ENCODE assay signal across 27 cellular contexts in the genomic region with DNA sequence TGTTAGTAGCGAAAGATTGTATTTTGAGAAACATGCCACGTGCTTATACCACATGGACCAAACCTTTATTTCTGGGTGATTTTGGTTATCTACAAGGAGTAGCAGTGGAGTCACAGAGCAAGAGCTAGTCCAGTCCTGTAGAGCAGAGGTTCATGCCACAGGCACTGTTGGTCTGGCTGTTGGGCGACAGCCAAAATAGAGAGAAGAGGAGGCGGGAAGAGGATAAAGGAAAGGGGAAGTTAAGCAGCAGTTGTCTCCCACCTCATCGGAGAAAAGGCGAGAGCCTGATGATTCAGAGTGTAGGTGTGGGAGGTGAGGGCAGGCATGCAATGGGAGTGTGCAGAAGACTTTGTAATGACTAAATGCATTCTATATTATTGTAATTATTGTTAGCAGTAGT.
DNase-seq lines count a peak whose midpoint lies in the region; ATAC-seq and TF ChIP-seq lines count a peak whose summit lies in the region.
"Had no signal": no experiment of that assay in that cellular context is flagged by ENCODE, and none has a peak within 500 bp of the region (broad histone marks: within the 10 kb centered on the region; RNA-seq: fewer than 3 reads in every experiment).

No MANE protein-coding gene starts in this region.

- POLR2A ChIA-PET in RWPE1 (lab: Yijun Ruan, JAX; ENCODE audit: low non-redundant PET) = no interaction called here
- POLR2A ChIA-PET in activated CD8-positive, alpha-beta T cell treated with anti-CD3 and anti-CD28 coated beads for 36 hours (lab: Charles Lee) = no interaction called here

- H3K4me3 Mint-ChIP-seq in activated naive CD8-positive, alpha-beta T cell treated with anti-CD3 and anti-CD28 coated beads, Interleukin-2, amount 50 U/mL, for 24 hours = no peak overlapping the region
- no peak overlapping the region for H3K4me3 Mint-ChIP-seq in activated naive CD8-positive, alpha-beta T cell treated with anti-CD3 and anti-CD28 coated beads for 36 hours
- no peak overlapping the region for H3K4me3 Mint-ChIP-seq in activated CD8-positive, alpha-beta T cell treated with anti-CD3 and anti-CD28 coated beads for 36 hours
- H3K4me3 Mint-ChIP-seq: activated CD4-positive, alpha-beta T cell treated with anti-CD3 and anti-CD28 coated beads, Interleukin-2, amount 10 ng/mL, durations not matched to agents 7 days and 5 days; activated T-helper 17 cell treated with anti-CD3 and anti-CD28 coated beads, Interleukin-2, amount 50 U/mL, for 72 hours; naive thymus-derived CD8-positive, alpha-beta T cell had no signal

- H3K27ac ChIP-seq in RWPE1 = no peak overlapping the region
- H3K27ac ChIP-seq in esophagus muscularis mucosa (replicated peaks in 1 of 4) = no peak overlapping the region
- H3K27ac ChIP-seq in WERI-Rb-1 = no peak overlapping the region
- H3K27ac ChIP-seq: A549, esophagus squamous epithelium, KMS-11, pancreas, right lobe of liver, stomach had no signal

- peaks cover 17% of the 10 kb centered on the region for H3K27me3 Mint-ChIP-seq in activated naive CD8-positive, alpha-beta T cell treated with anti-CD3 and anti-CD28 coated beads, Interleukin-2, amount 50 U/mL, for 24 hours
- peaks cover 18% of the 10 kb centered on the region for H3K27me3 Mint-ChIP-seq in activated naive CD8-positive, alpha-beta T cell treated with anti-CD3 and anti-CD28 coated beads for 36 hours
- H3K27me3 Mint-ChIP-seq in activated CD8-positive, alpha-beta T cell treated with anti-CD3 and anti-CD28 coated beads for 36 hours = peaks cover 17% of the 10 kb centered on the region

- 78% methylated on average over 6 of the region's 6 CpGs for WGBS in esophagus muscularis mucosa

- CTCF ChIA-PET in RWPE1 (lab: Yijun Ruan, JAX) = no interaction called here
- CTCF ChIA-PET in activated CD8-positive, alpha-beta T cell treated with anti-CD3 and anti-CD28 coated beads for 36 hours (lab: Charles Lee) = no interaction called here

- no peaks in the 10 kb centered on the region for H3K4me1 Mint-ChIP-seq in activated naive CD8-positive, alpha-beta T cell treated with anti-CD3 and anti-CD28 coated beads, Interleukin-2, amount 50 U/mL, for 24 hours
- H3K4me1 Mint-ChIP-seq in activated naive CD8-positive, alpha-beta T cell treated with anti-CD3 and anti-CD28 coated beads for 36 hours = no peaks in the 10 kb centered on the region
- H3K4me1 Mint-ChIP-seq in activated CD8-positive, alpha-beta T cell treated with anti-CD3 and anti-CD28 coated beads for 36 hours (ENCODE audit: low read depth) = no peaks in the 10 kb centered on the region
- H3K4me1 Mint-ChIP-seq: activated CD4-positive, alpha-beta T cell treated with anti-CD3 and anti-CD28 coated beads, Interleukin-2, amount 10 ng/mL, durations not matched to agents 7 days and 5 days; activated T-helper 17 cell treated with anti-CD3 and anti-CD28 coated beads, Interleukin-2, amount 50 U/mL, for 72 hours; naive thymus-derived CD8-positive, alpha-beta T cell had no signal

- H3K9me3 ChIP-seq in esophagus muscularis mucosa (peaks cover 0 to 6% (median 0%) of the 10 kb centered on the region in 4 donors), WERI-Rb-1 (ENCODE audit: severe bottlenecking) (no peaks in the 10 kb centered on the region)
- H3K9me3 ChIP-seq: A549, Caco-2, esophagus squamous epithelium, pancreas, right lobe of liver, stomach had no signal

- no peaks in the 10 kb centered on the region for H3K36me3 Mint-ChIP-seq in activated naive CD8-positive, alpha-beta T cell treated with anti-CD3 and anti-CD28 coated beads, Interleukin-2, amount 50 U/mL, for 24 hours (ENCODE audit: low read depth)
- H3K36me3 Mint-ChIP-seq in activated naive CD8-positive, alpha-beta T cell treated with anti-CD3 and anti-CD28 coated beads for 36 hours = no peaks in the 10 kb centered on the region
- H3K36me3 Mint-ChIP-seq in activated CD8-positive, alpha-beta T cell treated with anti-CD3 and anti-CD28 coated beads for 36 hours (ENCODE audit: low read depth) = no peaks in the 10 kb centered on the region
- H3K36me3 Mint-ChIP-seq: activated naive CD4-positive, alpha-beta T cell treated with anti-CD3 and anti-CD28 coated beads, Interleukin-2, amount 50 U/mL, for 72 hours; naive thymus-derived CD8-positive, alpha-beta T cell had no signal

- H3K4me3 ChIP-seq in esophagus muscularis mucosa (no peak overlapping the region), WERI-Rb-1 (ENCODE audit: low read depth, low read length) (no peak overlapping the region)
- H3K4me3 ChIP-seq: A549, esophagus squamous epithelium, GM12878, pancreas, right lobe of liver, stomach had no signal

- intact Hi-C loops in esophagus muscularis mucosa (cut with DNase I) = no loop called here
- intact Hi-C loops in activated CD8-positive, alpha-beta T cell treated with anti-CD3 and anti-CD28 coated beads for 36 hours (cut with micrococcal nuclease) = no loop called here

- DNase-seq in activated naive CD8-positive, alpha-beta T cell treated with anti-CD3 and anti-CD28 coated beads, Interleukin-2, amount 50 U/mL, for 24 hours = no peak
- DNase-seq in activated naive CD8-positive, alpha-beta T cell treated with anti-CD3 and anti-CD28 coated beads for 36 hours = no peak
- DNase-seq in RWPE1 (ENCODE audit: low spot score) = peak; percentile 25
- DNase-seq in esophagus muscularis mucosa (ENCODE audit: extremely low spot score) = peak; percentile 70
- DNase-seq in renal cortical epithelial cell (ENCODE audit: low read depth) = peak; percentile 19
- no peak for DNase-seq in WERI-Rb-1
- no peak for DNase-seq in activated CD8-positive, alpha-beta T cell treated with anti-CD3 and anti-CD28 coated beads for 36 hours
- DNase-seq: activated CD4-positive, alpha-beta T cell treated with anti-CD3 and anti-CD28 coated beads, Interleukin-2, amount 10 ng/mL, durations not matched to agents 7 days and 5 days; Caco-2; DMS79 treated with DMSO at 0.1 percent for 48 hours; effector CD4-positive, alpha-beta T cell; esophagus squamous epithelium; naive thymus-derived CD8-positive, alpha-beta T cell; NCI-H1105; NCI-H2081 treated with DMSO at 0.1 percent for 48 hours; NCI-H524; pancreas; right lobe of liver; stomach; trophoblast cell had no signal

- H3K9me3 Mint-ChIP-seq in activated naive CD8-positive, alpha-beta T cell treated with anti-CD3 and anti-CD28 coated beads, Interleukin-2, amount 50 U/mL, for 24 hours = no peaks in the 10 kb centered on the region
- peaks cover 2% of the 10 kb centered on the region for H3K9me3 Mint-ChIP-seq in activated naive CD8-positive, alpha-beta T cell treated with anti-CD3 and anti-CD28 coated beads for 36 hours
- peaks cover 1% of the 10 kb centered on the region for H3K9me3 Mint-ChIP-seq in activated CD8-positive, alpha-beta T cell treated with anti-CD3 and anti-CD28 coated beads for 36 hours
- H3K9me3 Mint-ChIP-seq: activated CD4-positive, alpha-beta T cell treated with anti-CD3 and anti-CD28 coated beads, Interleukin-2, amount 10 ng/mL, durations not matched to agents 7 days and 5 days had no signal

- TF ChIP-seq EP300 in esophagus muscularis mucosa (IDR thresholded peaks at IDR 0.05) = no peak

- TF ChIP-seq POLR2A in esophagus muscularis mucosa (IDR thresholded peaks at IDR 0.05; ENCODE audit: low read depth) = no peak

- ATAC-seq in activated naive CD8-positive, alpha-beta T cell treated with anti-CD3 and anti-CD28 coated beads, Interleukin-2, amount 50 U/mL, for 24 hours = no peak
- ATAC-seq in GM18511 (IDR thresholded peaks at IDR 0.05; ENCODE audit: unreplicated experiment) = no peak
- no peak for ATAC-seq in activated CD8-positive, alpha-beta T cell treated with anti-CD3 and anti-CD28 coated beads for 36 hours
- ATAC-seq: A549; activated naive CD4-positive, alpha-beta T cell treated with anti-CD3 and anti-CD28 coated beads, Interleukin-2, amount 50 U/mL, for 72 hours; activated T-helper 17 cell treated with anti-CD3 and anti-CD28 coated beads, Interleukin-2, amount 50 U/mL, for 72 hours; GM12878; HCT116; naive thymus-derived CD8-positive, alpha-beta T cell; pancreas had no signal

- H3K36me3 ChIP-seq in esophagus muscularis mucosa (no peaks in the 10 kb centered on the region), WERI-Rb-1 (peaks cover 4% of the 10 kb centered on the region)
- H3K36me3 ChIP-seq: esophagus squamous epithelium, pancreas, right lobe of liver, stomach had no signal

- H3K27me3 ChIP-seq in esophagus muscularis mucosa (no peaks in the 10 kb centered on the region), WERI-Rb-1 (ENCODE audit: insufficient read depth, low read depth, severe bottlenecking) (no peaks in the 10 kb centered on the region)
- H3K27me3 ChIP-seq: esophagus squamous epithelium, pancreas, right lobe of liver had no signal

- peak overlapping the region; percentile 5 for H3K27ac Mint-ChIP-seq in activated naive CD8-positive, alpha-beta T cell treated with anti-CD3 and anti-CD28 coated beads, Interleukin-2, amount 50 U/mL, for 24 hours
- H3K27ac Mint-ChIP-seq in activated naive CD8-positive, alpha-beta T cell treated with anti-CD3 and anti-CD28 coated beads for 36 hours = no peak overlapping the region
- H3K27ac Mint-ChIP-seq in activated CD8-positive, alpha-beta T cell treated with anti-CD3 and anti-CD28 coated beads for 36 hours = no peak overlapping the region
- H3K27ac Mint-ChIP-seq: activated CD4-positive, alpha-beta T cell treated with anti-CD3 and anti-CD28 coated beads, Interleukin-2, amount 10 ng/mL, durations not matched to agents 7 days and 5 days; activated naive CD4-positive, alpha-beta T cell treated with anti-CD3 and anti-CD28 coated beads, Interleukin-2, amount 50 U/mL, for 72 hours; activated T-helper 17 cell treated with anti-CD3 and anti-CD28 coated beads, Interleukin-2, amount 50 U/mL, for 72 hours; naive thymus-derived CD8-positive, alpha-beta T cell had no signal

- peaks cover 0 to under 1% (median 0%) of the 10 kb centered on the region in 4 donors for H3K4me1 ChIP-seq in esophagus muscularis mucosa
- H3K4me1 ChIP-seq: A549, Caco-2, esophagus squamous epithelium, pancreas, right lobe of liver, stomach had no signal

- TF ChIP-seq CTCF in RWPE1 (conservative IDR thresholded peaks at IDR 0.05; ENCODE audit: low read depth) = no peak
- TF ChIP-seq CTCF in esophagus muscularis mucosa (IDR thresholded peaks at IDR 0.05) = no peak
- no peak for TF ChIP-seq CTCF in WERI-Rb-1 (IDR thresholded peaks at IDR 0.05; ENCODE audit: low read depth, low read length)
- TF ChIP-seq CTCF in activated CD8-positive, alpha-beta T cell treated with anti-CD3 and anti-CD28 coated beads for 36 hours (IDR thresholded peaks at IDR 0.05) = no peak

Comparison
In these comparisons a context has a peak if more than half of its experiments do, and no peak if none do; other contexts are left out.
1. DNase-seq: peak in RWPE1 (single experiment), esophagus muscularis mucosa (single experiment) and renal cortical epithelial cell (single experiment); none in activated naive CD8-positive, alpha-beta T cell treated with anti-CD3 and anti-CD28 coated beads, Interleukin-2, amount 50 U/mL, for 24 hours (single experiment), activated naive CD8-positive, alpha-beta T cell treated with anti-CD3 and anti-CD28 coated beads for 36 hours (single experiment), WERI-Rb-1 (single experiment) and activated CD8-positive, alpha-beta T cell treated with anti-CD3 and anti-CD28 coated beads for 36 hours (single experiment).